In the genomic region with DNA sequence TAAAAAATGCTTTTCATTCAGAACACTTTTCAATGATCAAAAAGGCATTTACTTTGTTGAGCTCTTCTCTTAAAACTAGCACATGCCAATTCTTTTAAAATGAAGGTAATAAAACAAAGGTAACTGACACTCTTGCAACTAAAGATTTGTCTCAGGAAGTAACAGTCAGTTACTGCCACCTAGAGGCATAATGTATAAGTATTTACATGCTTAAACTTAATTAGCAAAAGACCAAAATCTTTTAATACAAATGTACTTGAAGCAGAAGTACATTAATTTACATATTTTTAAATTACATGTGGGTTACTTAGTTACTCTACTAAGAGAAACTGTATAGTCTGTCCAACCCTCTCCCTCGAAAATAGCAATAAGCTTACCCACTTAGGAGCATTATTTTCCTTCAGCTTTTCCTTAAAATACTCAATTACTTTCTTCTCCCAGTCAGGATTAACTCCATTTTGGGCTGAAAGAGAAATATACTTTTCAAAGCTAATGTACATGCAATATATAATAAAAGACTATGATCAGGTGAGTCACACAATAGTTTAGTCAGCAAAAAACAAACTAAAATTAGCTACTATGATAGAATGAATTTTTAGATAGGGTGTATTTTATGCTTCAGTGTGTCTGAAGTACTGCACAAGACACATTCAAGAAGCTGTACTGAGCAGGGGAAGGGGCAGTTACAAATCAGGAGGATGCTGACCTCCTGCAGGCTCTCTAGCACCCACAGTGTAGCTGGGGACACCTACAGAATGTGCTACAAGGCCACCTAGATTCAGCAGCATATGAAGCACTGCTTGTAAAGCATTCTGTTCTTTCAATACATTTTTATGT, we compare ENCODE assay signal across 8 cellular contexts. TPM values are rescaled to one million over a fixed set of nuclear protein-coding genes. Genes with fewer than 3 reads are reported as not detected.
DNase-seq lines count a peak whose midpoint lies in the region; ATAC-seq lines count a peak whose summit lies in the region.

No MANE protein-coding gene starts in this region.

- H3K79me2 ChIP-seq in trophoblast cell (ENCODE audit: control insufficient read depth, insufficient read depth, low read length, poor library complexity): peaks cover 2% of the 10 kb centered on the region

- no peak overlapping the region for H3K18ac ChIP-seq in trophoblast cell (ENCODE audit: low read length)

- peak overlapping the region; percentile 90 for H3K23ac ChIP-seq in trophoblast cell (ENCODE audit: low read length)

- H3K27me3 ChIP-seq in trophoblast cell (ENCODE audit: insufficient read depth, low read length): no peaks in the 10 kb centered on the region
- no peaks in the 10 kb centered on the region for H3K27me3 ChIP-seq in MG63

- no peaks in the 10 kb centered on the region for H3K79me1 ChIP-seq in trophoblast cell (ENCODE audit: low read length)

- H3K36me3 ChIP-seq in trophoblast cell (ENCODE audit: control insufficient read depth in 1 of 2, insufficient read depth in 2 of 2, low read length in 2 of 2) (peaks cover 4 to 9% of the 10 kb centered on the region in 2 experiments), MG63 (peaks cover 43% of the 10 kb centered on the region)

- H3K4me2 ChIP-seq in trophoblast cell (ENCODE audit: low read length): no peak overlapping the region

- no peak overlapping the region for H2BK5ac ChIP-seq in trophoblast cell (ENCODE audit: low read depth, low read length, poor library complexity)

- no peak overlapping the region for H2AK5ac ChIP-seq in trophoblast cell (ENCODE audit: low read length)

- H4K8ac ChIP-seq in trophoblast cell (ENCODE audit: low read depth, low read length): no peak overlapping the region

- no CpG with 5 or more reads among the region's 1 CpG for WGBS in trophoblast cell (ENCODE audit: extremely low coverage, insufficient coverage, insufficient read length)

- H2AFZ ChIP-seq in trophoblast cell (ENCODE audit: insufficient read depth, low read length, poor library complexity): no peak overlapping the region

- H3K4me1 ChIP-seq in trophoblast cell (ENCODE audit: control insufficient read depth in 1 of 2, insufficient read depth in 2 of 2, low read length in 2 of 2): no peaks in the 10 kb centered on the region

- H3K4me3 ChIP-seq in trophoblast cell (ENCODE audit: low read depth, low read length) (no peak overlapping the region), MG63 (no peak overlapping the region)

- ATAC-seq in GM21576 (IDR thresholded peaks at IDR 0.05; ENCODE audit: unreplicated experiment) (peak; percentile 54), esophagus mucosa (peak; percentile 57), HG03342 (IDR thresholded peaks at IDR 0.05; ENCODE audit: unreplicated experiment) (no peak), GM21390 (IDR thresholded peaks at IDR 0.05; ENCODE audit: unreplicated experiment) (no peak)

- peak overlapping the region; percentile 79 for H3K4ac ChIP-seq in trophoblast cell (ENCODE audit: low read depth, low read length)

- no peak overlapping the region for H4K12ac ChIP-seq in trophoblast cell (ENCODE audit: low read depth, low read length)

- H3K27ac ChIP-seq in trophoblast cell (ENCODE audit: low read depth, low read length): no peak overlapping the region

- H2BK120ac ChIP-seq in trophoblast cell (ENCODE audit: insufficient read depth, low read length, poor library complexity): no peak overlapping the region

- peak overlapping the region; percentile 53 for H3K9ac ChIP-seq in trophoblast cell (ENCODE audit: low read length)

- no peak overlapping the region for H2BK12ac ChIP-seq in trophoblast cell (ENCODE audit: low read length)

- H3K14ac ChIP-seq in trophoblast cell (ENCODE audit: low read length): no peak overlapping the region

- H3K9me3 ChIP-seq in trophoblast cell (ENCODE audit: insufficient read depth, low read depth, low read length) (no peaks in the 10 kb centered on the region), MG63 (no peaks in the 10 kb centered on the region)

- DNase-seq in COR-L47 (lab: John Stamatoyannopoulos, UW): peak; percentile 10
- peak; percentile 28 for DNase-seq in SK-N-DZ (ENCODE audit: low spot score)
- DNase-seq in trophoblast cell: peak in 1 of 2 donors; percentile 79
- DNase-seq in MG63: no peak

- no peak overlapping the region for H4K91ac ChIP-seq in trophoblast cell (ENCODE audit: low read depth, low read length)

RNA-seq across cellular contexts. Expression of a gene that starts 13.0 kb away (rescaled TPM):
- 108 and 112 TPM in 2 replicates for polyA plus RNA-seq in SK-N-DZ (2014; cell fraction: cytosol; rRNA removed)
- polyA plus RNA-seq in SK-N-DZ (2014; cell fraction: nucleus; rRNA removed): 75.5 and 79.2 TPM in 2 replicates
- 36.8 TPM for total RNA-seq in esophagus mucosa
- polyA plus RNA-seq in trophoblast cell (2013): 39.8 and 40.3 TPM in 2 replicates
- 46.3 and 53.0 TPM in 2 replicates for total RNA-seq in MG63 (2014; rRNA removed; shearing (Covaris generic); ENCODE audit: low replicate concordance)

RNA-seq across cellular contexts. Expression of a gene that starts 32.9 kb away (rescaled TPM):
- 14.5 and 20.9 TPM in 2 replicates for polyA plus RNA-seq in SK-N-DZ (2014; cell fraction: cytosol; rRNA removed)
- 10.6 and 20.8 TPM in 2 replicates for polyA plus RNA-seq in SK-N-DZ (2014; cell fraction: nucleus; rRNA removed)
- total RNA-seq in esophagus mucosa: 30.8 TPM
- 46.1 and 50.7 TPM in 2 replicates for polyA plus RNA-seq in trophoblast cell (2013)
- total RNA-seq in MG63 (2014; rRNA removed; shearing (Covaris generic); ENCODE audit: low replicate concordance): 5.4 and 9.8 TPM in 2 replicates

Comparison
In these comparisons a context has a peak if more than half of its experiments do, and no peak if none do; other contexts are left out.
1. ATAC-seq: peak in GM21576 (single experiment) and esophagus mucosa (single experiment); none in HG03342 (single experiment) and GM21390 (single experiment).